Comparison of ENCODE assay signal across 21 cellular contexts in the genomic region with DNA sequence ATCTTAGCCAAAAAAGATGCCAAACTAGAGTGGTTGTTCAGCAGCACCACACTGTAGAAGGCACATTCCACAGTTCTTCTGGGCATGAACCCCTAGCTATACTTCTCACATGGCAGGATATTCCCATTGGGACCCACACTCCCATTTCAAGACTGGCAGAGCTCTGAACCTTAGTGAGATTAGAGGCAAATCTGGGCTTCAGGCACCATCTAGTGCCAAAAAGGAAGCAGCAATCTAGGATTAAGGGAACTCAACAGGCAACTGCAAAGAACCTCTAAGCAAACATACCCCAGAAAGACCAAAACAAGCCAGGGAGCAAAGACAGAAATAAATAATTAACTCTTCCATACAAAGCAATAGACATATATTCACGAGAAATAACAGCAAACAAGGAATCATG.
A peak's percentile ranks its signal among the peaks of the same experiment; 100 is the strongest.
DNase-seq lines count a peak whose midpoint lies in the region; ATAC-seq, FAIRE-seq and TF ChIP-seq lines count a peak whose summit lies in the region.
"Had no signal": no experiment of that assay in that cellular context is flagged by ENCODE, and none has a peak within 500 bp of the region (broad histone marks: within the 10 kb centered on the region; RNA-seq: fewer than 3 reads in every experiment).

No MANE protein-coding gene starts in this region.

- no peak for ATAC-seq in HCT116
- ATAC-seq: effector memory CD8-positive, alpha-beta T cell had no signal

- no peak overlapping the region for H3K27ac ChIP-seq in HCT116 (ENCODE audit: low read depth, low read length)
- no peak overlapping the region for H3K27ac ChIP-seq in VCaP
- H3K27ac ChIP-seq: 22Rv1, right atrium auricular region had no signal

- H3K9me3 ChIP-seq in HCT116 (ENCODE audit: control insufficient read depth in 1 of 2, insufficient read depth in 1 of 2, low read depth in 1 of 2, low read length in 2 of 2): no peaks in the 10 kb centered on the region

- H2AFZ ChIP-seq in HCT116 (ENCODE audit: low read depth, low read length, poor library complexity, severe bottlenecking): no peak overlapping the region

- intact Hi-C loops in HCT116 (cut with micrococcal nuclease): no loop called here

- H3K4me2 ChIP-seq in HCT116 (ENCODE audit: low read length): no peak overlapping the region

- POLR2A ChIA-PET in HCT116 (lab: Charles Lee): no interaction called here

- H3K79me2 ChIP-seq in HCT116 (ENCODE audit: insufficient read depth, low read length): no peaks in the 10 kb centered on the region

- DNase-seq in DMS 273 (lab: John Stamatoyannopoulos, UW; ENCODE audit: unreplicated experiment) (peak; percentile 19), DMS 273 treated with DMSO at 0.1 percent for 48 hours (lab: John Stamatoyannopoulos, UW) (no peak), HCT116 (ENCODE audit: low read depth, low spot score) (no peak), left kidney (ENCODE audit: low read depth, low spot score) (peak; percentile 10), H4 (ENCODE audit: low spot score) (no peak), EL (no peak), GM19239 (ENCODE audit: insufficient read length, low spot score) (no peak)
- DNase-seq: activated CD4-positive, alpha-beta T cell treated with anti-CD3 and anti-CD28 coated beads, Interleukin-2, amount 10 ng/mL, durations not matched to agents 24 days and 14 days; activated naive CD8-positive, alpha-beta T cell treated with anti-CD3 and anti-CD28 coated beads for 36 hours; AML-193; effector memory CD8-positive, alpha-beta T cell; GDM1; head of caudate nucleus; IMR-90; NCI-H1694 treated with DMSO at 0.1 percent for 48 hours; NCI-H446; nucleus accumbens; T-helper 1 cell had no signal

- no peak for TF ChIP-seq POLR2A in HCT116 (IDR thresholded peaks at IDR 0.05; ENCODE audit: borderline replicate concordance, extremely low read depth, insufficient read depth, insufficient read length)

- no TSS peak for BruUV-seq in HCT116 (replicated peaks; lab: Mats Ljungman, UMichigan)

- no peaks in the 10 kb centered on the region for H3K4me1 ChIP-seq in HCT116 (ENCODE audit: control insufficient read depth in 1 of 2, insufficient read depth in 2 of 2, low read length in 2 of 2)
- H3K4me1 ChIP-seq: right atrium auricular region had no signal

- RAD21 ChIA-PET in HCT116 (lab: Charles Lee; ENCODE audit: low non-redundant PET in 1 of 2, low total read pairs in 2 of 2, uncharacterized antibody in 2 of 2, unreplicated experiment in 2 of 2): no interaction called here

- TF ChIP-seq CTCF in HCT116 (IDR thresholded peaks at IDR 0.05 in 2 of 3, conservative IDR thresholded peaks at IDR 0.05 in 1 of 3; ENCODE audit: borderline replicate concordance in 1 of 3, insufficient read depth in 1 of 3, low read depth in 2 of 3, low read length in 2 of 3): no peak
- peak; percentile 73 for TF ChIP-seq CTCF in VCaP (conservative IDR thresholded peaks at IDR 0.05)

- no peak overlapping the region for H3K4me3 ChIP-seq in HCT116 (replicated peaks in 1 of 2; ENCODE audit: low read depth in 1 of 2, low read length in 2 of 2)
- H3K4me3 ChIP-seq: right atrium auricular region had no signal

- no peak for FAIRE-seq in GM19239 (lab: Jason Lieb, UNC)

- CTCF ChIA-PET in HCT116 (lab: Charles Lee): interaction anchor here (1.1 kb wide), 1 partner anchor 1752 kb away, joined by 5 read pairs; no protein-coding TSS in a partner anchor

- H4K20me1 ChIP-seq in HCT116 (ENCODE audit: insufficient read depth): no peaks in the 10 kb centered on the region

- no peaks in the 10 kb centered on the region for H3K9me2 ChIP-seq in HCT116 (ENCODE audit: insufficient read depth)

- H3K27me3 ChIP-seq in HCT116 (ENCODE audit: insufficient read depth, low read length): no peaks in the 10 kb centered on the region
- H3K27me3 ChIP-seq: right atrium auricular region had no signal

- no peak overlapping the region for H3K9ac ChIP-seq in HCT116 (ENCODE audit: low read length)

- TF ChIP-seq RAD21 in HCT116 (IDR thresholded peaks at IDR 0.05; ENCODE audit: low read depth): 0 out of 2 replicates have a peak, but pooled peaks have one; percentile 20

- no peaks in the 10 kb centered on the region for H3K36me3 ChIP-seq in HCT116 (ENCODE audit: control insufficient read depth in 1 of 2, insufficient read depth in 2 of 2, low read length in 2 of 2)
- H3K36me3 ChIP-seq: right atrium auricular region had no signal

TF ChIP-seq in HCT116, 20 proteins besides CTCF, POLR2A, EP300 and RAD21:
- TF ChIP-seq CEBPB (IDR thresholded peaks at IDR 0.05; ENCODE audit: low read depth): no peak
- no peak for TF ChIP-seq EGR1 (IDR thresholded peaks at IDR 0.05; ENCODE audit: low read depth)
- TF ChIP-seq, protein P1, sequence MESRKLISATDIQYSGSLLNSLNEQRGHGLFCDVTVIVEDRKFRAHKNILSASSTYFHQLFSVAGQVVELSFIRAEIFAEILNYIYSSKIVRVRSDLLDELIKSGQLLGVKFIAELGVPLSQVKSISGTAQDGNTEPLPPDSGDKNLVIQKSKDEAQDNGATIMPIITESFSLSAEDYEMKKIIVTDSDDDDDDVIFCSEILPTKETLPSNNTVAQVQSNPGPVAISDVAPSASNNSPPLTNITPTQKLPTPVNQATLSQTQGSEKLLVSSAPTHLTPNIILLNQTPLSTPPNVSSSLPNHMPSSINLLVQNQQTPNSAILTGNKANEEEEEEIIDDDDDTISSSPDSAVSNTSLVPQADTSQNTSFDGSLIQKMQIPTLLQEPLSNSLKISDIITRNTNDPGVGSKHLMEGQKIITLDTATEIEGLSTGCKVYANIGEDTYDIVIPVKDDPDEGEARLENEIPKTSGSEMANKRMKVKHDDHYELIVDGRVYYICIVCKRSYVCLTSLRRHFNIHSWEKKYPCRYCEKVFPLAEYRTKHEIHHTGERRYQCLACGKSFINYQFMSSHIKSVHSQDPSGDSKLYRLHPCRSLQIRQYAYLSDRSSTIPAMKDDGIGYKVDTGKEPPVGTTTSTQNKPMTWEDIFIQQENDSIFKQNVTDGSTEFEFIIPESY (IDR thresholded peaks at IDR 0.05; ENCODE audit: extremely low read depth, insufficient replicate concordance, low read length): no peak
- TF ChIP-seq ZFX (IDR thresholded peaks at IDR 0.05): no peak
TF ChIP-seq in HCT116: peak in this region for 0.

Comparison
In these comparisons a context has a peak if more than half of its experiments do, and no peak if none do; other contexts are left out.
1. DNase-seq: peak in DMS 273 (single experiment) and left kidney (single experiment); none in DMS 273 treated with DMSO at 0.1 percent for 48 hours (single experiment), HCT116 (single experiment), H4 (single experiment), EL (single experiment) and GM19239 (single experiment).